25 cellular contexts compared by ENCODE assay signal in the genomic region with DNA sequence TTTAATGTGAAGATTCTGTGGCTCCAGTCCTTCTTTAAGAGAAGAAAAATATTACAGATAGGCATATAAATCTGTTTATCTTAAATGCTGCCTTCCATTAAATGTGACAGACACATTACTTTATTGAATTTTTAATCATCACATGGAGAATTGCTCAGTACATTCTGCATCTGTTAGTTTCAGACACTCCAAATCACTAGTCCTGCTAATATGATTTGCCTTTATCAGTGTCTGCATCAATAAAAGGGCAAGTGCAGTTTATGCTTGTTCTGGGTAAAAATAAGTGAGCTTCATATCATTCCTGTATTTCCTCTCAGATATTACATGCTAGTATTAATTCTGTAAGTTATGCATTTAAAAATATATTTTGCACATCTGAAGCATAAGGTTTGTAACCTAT.
"Had no signal": no experiment of that assay in that cellular context is flagged by ENCODE, and none has a peak within 500 bp of the region (broad histone marks: within the 10 kb centered on the region; RNA-seq: fewer than 3 reads in every experiment).

No MANE protein-coding gene starts in this region.

- H3K36me3 ChIP-seq: colonic mucosa, esophagus muscularis mucosa, esophagus squamous epithelium, gastrocnemius medialis, gastroesophageal sphincter, heart left ventricle, heart right ventricle had no signal

- ATAC-seq: effector memory CD8-positive, alpha-beta T cell; esophagus mucosa; foreskin keratinocyte; gastrocnemius medialis; gastroesophageal sphincter; heart left ventricle; heart right ventricle had no signal

- H3K4me3 ChIP-seq: colonic mucosa, coronary artery, dorsolateral prefrontal cortex, esophagus muscularis mucosa, esophagus squamous epithelium, gastrocnemius medialis, gastroesophageal sphincter, heart left ventricle, heart right ventricle, hepatocyte had no signal

- H3K4me2 ChIP-seq: hepatocyte had no signal

- H3K9me3 ChIP-seq: colonic mucosa, esophagus muscularis mucosa, esophagus squamous epithelium, gastrocnemius medialis, gastroesophageal sphincter had no signal

- DNase-seq: colonic mucosa; cortex of kidney; dermis blood vessel endothelial cell; dorsolateral prefrontal cortex; effector CD4-positive, alpha-beta T cell; effector CD8-positive, alpha-beta T cell; effector memory CD4-positive, alpha-beta T cell; effector memory CD8-positive, alpha-beta T cell; endodermal cell; erythroblast; esophagus squamous epithelium; foreskin fibroblast; foreskin keratinocyte; foreskin melanocyte; gastrocnemius medialis; glutamatergic neuron; head of caudate nucleus; heart left ventricle; heart right ventricle had no signal

- H2AFZ ChIP-seq: hepatocyte had no signal

- H3K4me1 ChIP-seq: colonic mucosa, esophagus muscularis mucosa, esophagus squamous epithelium, foreskin keratinocyte, gastrocnemius medialis, gastroesophageal sphincter, heart left ventricle, heart right ventricle had no signal

- H3K79me2 ChIP-seq: hepatocyte had no signal

- H3K27me3 ChIP-seq: colonic mucosa, dorsolateral prefrontal cortex, esophagus muscularis mucosa, esophagus squamous epithelium, foreskin keratinocyte, gastrocnemius medialis, gastroesophageal sphincter, heart left ventricle, heart right ventricle, hepatocyte had no signal

- H3K27ac ChIP-seq: colonic mucosa, coronary artery, dorsolateral prefrontal cortex, epithelial cell of prostate, esophagus muscularis mucosa, esophagus squamous epithelium, foreskin keratinocyte, gastrocnemius medialis, gastroesophageal sphincter, heart left ventricle, heart right ventricle, hepatocyte had no signal
